23 cellular contexts compared by ENCODE assay signal in the genomic region with DNA sequence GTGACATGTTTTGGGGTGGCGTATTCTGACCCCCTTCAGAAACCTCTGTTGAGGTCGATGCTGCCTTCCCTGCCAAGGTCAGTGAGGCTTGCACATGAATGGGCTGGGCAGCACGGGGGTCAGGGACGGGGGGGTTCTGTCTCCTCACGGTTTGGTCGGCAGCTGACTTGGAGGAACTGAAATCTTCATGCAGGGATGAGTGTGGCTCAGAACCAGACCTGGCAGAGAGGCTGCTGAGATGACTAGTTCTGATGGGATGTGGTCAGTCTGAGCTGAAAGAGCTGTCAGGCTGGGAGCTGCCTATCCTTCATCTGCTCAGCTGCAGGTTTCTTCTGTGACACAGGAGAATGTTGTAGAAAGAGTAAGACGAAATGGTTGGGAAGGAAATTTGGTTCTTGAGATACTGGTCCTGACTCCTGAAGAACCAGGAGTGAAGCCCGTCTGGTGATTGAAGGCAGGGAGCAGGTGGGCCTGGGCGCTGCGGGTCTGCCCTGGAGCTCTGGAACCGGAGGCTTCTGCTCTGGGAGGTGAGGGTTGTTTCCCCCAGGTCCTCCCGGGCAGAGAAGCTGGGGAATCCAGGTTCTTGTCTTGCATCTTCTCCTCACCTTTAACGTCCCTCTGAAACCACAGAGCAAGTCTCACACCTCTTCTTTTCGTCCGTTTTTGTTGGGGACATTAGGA. TPM values are rescaled to one million over a fixed set of nuclear protein-coding genes. Genes with fewer than 3 reads are reported as not detected.
DNase-seq lines count a peak whose midpoint lies in the region; ATAC-seq and TF ChIP-seq lines count a peak whose summit lies in the region.
"Had no signal": no experiment of that assay in that cellular context is flagged by ENCODE, and none has a peak within 500 bp of the region (broad histone marks: within the 10 kb centered on the region; RNA-seq: fewer than 3 reads in every experiment).

No MANE protein-coding gene starts in this region.

- peak overlapping the region; percentile 15 for H3K4me3 Mint-ChIP-seq in activated naive CD4-positive, alpha-beta T cell treated with anti-CD3 and anti-CD28 coated beads, Interleukin-2, amount 50 U/mL, for 24 hours
- H3K4me3 Mint-ChIP-seq in activated naive CD4-positive, alpha-beta T cell treated with anti-CD3 and anti-CD28 coated beads, Interleukin-2, amount 10 ng/mL, durations not matched to agents 7 days and 5 days = no peak overlapping the region
- peak overlapping the region; percentile 96 for H3K4me3 Mint-ChIP-seq in activated T-helper 17 cell treated with anti-CD3 and anti-CD28 coated beads, Interleukin-2, amount 50 U/mL, for 72 hours
- no peak overlapping the region for H3K4me3 Mint-ChIP-seq in activated CD8-positive, alpha-beta T cell treated with anti-CD3 and anti-CD28 coated beads, Interleukin-2, amount 10 ng/mL, durations not matched to agents 7 days and 5 days

- WGBS in spleen, 5 donors = 75 to 82% (median 81%) methylated on average over 15 of the region's 15 CpGs

- H3K27me3 ChIP-seq in spleen (replicated peaks in 1 of 7) = no peaks in the 10 kb centered on the region
- H3K27me3 ChIP-seq: esophagus squamous epithelium, hepatocyte, neural progenitor cell, tibial nerve had no signal

- no peak for TF ChIP-seq CTCF in GM12865 (IDR thresholded peaks at IDR 0.05; ENCODE audit: insufficient read depth, low read depth, low read length, missing control alignments)
- TF ChIP-seq CTCF in spleen (IDR thresholded peaks at IDR 0.05 in 8 of 11, conservative IDR thresholded peaks at IDR 0.05 in 3 of 11) = no peak

- no peaks in the 10 kb centered on the region for H3K27me3 Mint-ChIP-seq in activated naive CD4-positive, alpha-beta T cell treated with anti-CD3 and anti-CD28 coated beads, Interleukin-2, amount 50 U/mL, for 24 hours
- no peaks in the 10 kb centered on the region for H3K27me3 Mint-ChIP-seq in activated naive CD4-positive, alpha-beta T cell treated with anti-CD3 and anti-CD28 coated beads, Interleukin-2, amount 10 ng/mL, durations not matched to agents 7 days and 5 days
- no peaks in the 10 kb centered on the region for H3K27me3 Mint-ChIP-seq in activated T-helper 17 cell treated with anti-CD3 and anti-CD28 coated beads, Interleukin-2, amount 50 U/mL, for 72 hours
- no peaks in the 10 kb centered on the region for H3K27me3 Mint-ChIP-seq in activated CD8-positive, alpha-beta T cell treated with anti-CD3 and anti-CD28 coated beads, Interleukin-2, amount 10 ng/mL, durations not matched to agents 7 days and 5 days (ENCODE audit: low read depth)
- H3K27me3 Mint-ChIP-seq: activated CD4-positive, alpha-beta T cell treated with anti-CD3 and anti-CD28 coated beads for 36 hours; central memory CD8-positive, alpha-beta T cell had no signal

- POLR2A ChIA-PET in activated CD8-positive, alpha-beta T cell treated with anti-CD3 and anti-CD28 coated beads, Interleukin-2, amount 10 ng/mL, durations not matched to agents 7 days and 5 days (lab: Charles Lee) = no interaction called here

- H3K27ac Mint-ChIP-seq in activated naive CD4-positive, alpha-beta T cell treated with anti-CD3 and anti-CD28 coated beads, Interleukin-2, amount 50 U/mL, for 24 hours = no peak overlapping the region
- H3K27ac Mint-ChIP-seq in activated naive CD4-positive, alpha-beta T cell treated with anti-CD3 and anti-CD28 coated beads, Interleukin-2, amount 10 ng/mL, durations not matched to agents 7 days and 5 days = no peak overlapping the region
- no peak overlapping the region for H3K27ac Mint-ChIP-seq in activated T-helper 17 cell treated with anti-CD3 and anti-CD28 coated beads, Interleukin-2, amount 50 U/mL, for 72 hours
- no peak overlapping the region for H3K27ac Mint-ChIP-seq in activated CD8-positive, alpha-beta T cell treated with anti-CD3 and anti-CD28 coated beads, Interleukin-2, amount 10 ng/mL, durations not matched to agents 7 days and 5 days
- H3K27ac Mint-ChIP-seq: neural progenitor cell had no signal

- no peaks in the 10 kb centered on the region for H3K9me3 ChIP-seq in spleen
- H3K9me3 ChIP-seq: esophagus squamous epithelium, tibial nerve had no signal

- no peak for ATAC-seq in activated T-helper 17 cell treated with anti-CD3 and anti-CD28 coated beads, Interleukin-2, amount 50 U/mL, for 72 hours (replicated peaks)
- no peak for ATAC-seq in HG03571 (IDR thresholded peaks at IDR 0.05; ENCODE audit: unreplicated experiment)
- no peak for ATAC-seq in activated CD8-positive, alpha-beta T cell treated with anti-CD3 and anti-CD28 coated beads, Interleukin-2, amount 10 ng/mL, durations not matched to agents 7 days and 5 days
- ATAC-seq: activated CD4-positive, alpha-beta T cell treated with anti-CD3 and anti-CD28 coated beads for 36 hours; activated T-cell treated with anti-CD3 and anti-CD28 coated beads, Interleukin-2, amount 50 U/mL, for 72 hours; Right ventricle myocardium inferior had no signal

- intact Hi-C loops in spleen (cut with DNase I; ENCODE audit: low total_unique reads) = no loop called here

- H3K36me3 ChIP-seq in spleen = peaks cover 0 to 57% (median 28%) of the 10 kb centered on the region in 6 donors
- H3K36me3 ChIP-seq: neural progenitor cell had no signal

- no peak overlapping the region for H3K4me3 ChIP-seq in GM12865 (ENCODE audit: low read depth, low read length)
- H3K4me3 ChIP-seq in spleen = no peak overlapping the region
- H3K4me3 ChIP-seq: esophagus squamous epithelium, hepatocyte, neural progenitor cell, tibial nerve had no signal

- no peak for TF ChIP-seq POLR2A in spleen (IDR thresholded peaks at IDR 0.05)

- H3K36me3 Mint-ChIP-seq in activated naive CD4-positive, alpha-beta T cell treated with anti-CD3 and anti-CD28 coated beads, Interleukin-2, amount 50 U/mL, for 24 hours = peaks cover 5% of the 10 kb centered on the region
- H3K36me3 Mint-ChIP-seq in activated naive CD4-positive, alpha-beta T cell treated with anti-CD3 and anti-CD28 coated beads, Interleukin-2, amount 10 ng/mL, durations not matched to agents 7 days and 5 days = peaks cover 28% of the 10 kb centered on the region
- H3K36me3 Mint-ChIP-seq in activated T-helper 17 cell treated with anti-CD3 and anti-CD28 coated beads, Interleukin-2, amount 50 U/mL, for 72 hours (ENCODE audit: low read depth) = peaks cover 52% of the 10 kb centered on the region
- H3K36me3 Mint-ChIP-seq in activated CD8-positive, alpha-beta T cell treated with anti-CD3 and anti-CD28 coated beads, Interleukin-2, amount 10 ng/mL, durations not matched to agents 7 days and 5 days (ENCODE audit: low read depth) = peaks cover 27% of the 10 kb centered on the region

- H3K4me1 Mint-ChIP-seq in activated naive CD4-positive, alpha-beta T cell treated with anti-CD3 and anti-CD28 coated beads, Interleukin-2, amount 50 U/mL, for 24 hours = peaks cover 55% of the 10 kb centered on the region
- H3K4me1 Mint-ChIP-seq in activated naive CD4-positive, alpha-beta T cell treated with anti-CD3 and anti-CD28 coated beads, Interleukin-2, amount 10 ng/mL, durations not matched to agents 7 days and 5 days = peaks cover 54% of the 10 kb centered on the region
- peaks cover 20% of the 10 kb centered on the region for H3K4me1 Mint-ChIP-seq in activated T-helper 17 cell treated with anti-CD3 and anti-CD28 coated beads, Interleukin-2, amount 50 U/mL, for 72 hours
- peaks cover 53% of the 10 kb centered on the region for H3K4me1 Mint-ChIP-seq in activated CD8-positive, alpha-beta T cell treated with anti-CD3 and anti-CD28 coated beads, Interleukin-2, amount 10 ng/mL, durations not matched to agents 7 days and 5 days (ENCODE audit: low read depth)

- H3K4me1 ChIP-seq in spleen = peaks cover 24 to 92% (median 67%) of the 10 kb centered on the region in 6 donors

- DNase-seq in activated naive CD4-positive, alpha-beta T cell treated with anti-CD3 and anti-CD28 coated beads, Interleukin-2, amount 10 ng/mL, durations not matched to agents 7 days and 5 days = no peak
- peak; percentile 57 for DNase-seq in GM12865 (ENCODE audit: low read depth)
- DNase-seq in spleen = peak; percentile 57
- DNase-seq in EL = no peak
- no peak for DNase-seq in activated CD8-positive, alpha-beta T cell treated with anti-CD3 and anti-CD28 coated beads, Interleukin-2, amount 10 ng/mL, durations not matched to agents 7 days and 5 days
- DNase-seq: activated CD4-positive, alpha-beta T cell treated with anti-CD3 and anti-CD28 coated beads for 36 hours; activated T-cell treated with anti-CD3 and anti-CD28 coated beads, Interleukin-2, amount 50 U/mL, for 72 hours; AML-193; dermis blood vessel endothelial cell; DMS153; esophagus squamous epithelium; Karpas-422; mammary epithelial cell; OCI-M1 had no signal

- H3K27ac ChIP-seq in spleen = no peak overlapping the region
- H3K27ac ChIP-seq: esophagus squamous epithelium, hepatocyte, neural progenitor cell, tibial nerve had no signal

- no peaks in the 10 kb centered on the region for H3K9me3 Mint-ChIP-seq in activated naive CD4-positive, alpha-beta T cell treated with anti-CD3 and anti-CD28 coated beads, Interleukin-2, amount 50 U/mL, for 24 hours
- no peaks in the 10 kb centered on the region for H3K9me3 Mint-ChIP-seq in activated naive CD4-positive, alpha-beta T cell treated with anti-CD3 and anti-CD28 coated beads, Interleukin-2, amount 10 ng/mL, durations not matched to agents 7 days and 5 days
- no peaks in the 10 kb centered on the region for H3K9me3 Mint-ChIP-seq in activated T-helper 17 cell treated with anti-CD3 and anti-CD28 coated beads, Interleukin-2, amount 50 U/mL, for 72 hours
- no peaks in the 10 kb centered on the region for H3K9me3 Mint-ChIP-seq in activated CD8-positive, alpha-beta T cell treated with anti-CD3 and anti-CD28 coated beads, Interleukin-2, amount 10 ng/mL, durations not matched to agents 7 days and 5 days (ENCODE audit: insufficient read depth)
- H3K9me3 Mint-ChIP-seq: activated T-cell treated with anti-CD3 and anti-CD28 coated beads, Interleukin-2, amount 50 U/mL, for 72 hours; central memory CD8-positive, alpha-beta T cell; neural progenitor cell had no signal

- CTCF ChIA-PET in activated naive CD4-positive, alpha-beta T cell treated with anti-CD3 and anti-CD28 coated beads, Interleukin-2, amount 10 ng/mL, durations not matched to agents 7 days and 5 days (lab: Charles Lee) = interaction anchor here (1.0 to 14.6 kb wide), 5 partner anchors 11 to 197 kb away, joined by 3 to 231 read pairs (median 3); no protein-coding TSS in a partner anchor
- CTCF ChIA-PET in activated CD8-positive, alpha-beta T cell treated with anti-CD3 and anti-CD28 coated beads, Interleukin-2, amount 10 ng/mL, durations not matched to agents 7 days and 5 days (lab: Charles Lee) = interaction anchor here (1.6 to 14.2 kb wide), 5 partner anchors 10 to 210 kb away, joined by 4 to 187 read pairs (median 7); no protein-coding TSS in a partner anchor

RNA-seq across cellular contexts. Expression of a gene that starts 3.3 kb away (rescaled TPM):
- 10 to 100 TPM; 28.6 to 56.7 TPM for total RNA-seq in activated T-helper 17 cell treated with anti-CD3 and anti-CD28 coated beads, Interleukin-2, amount 50 U/mL, for 72 hours
- total RNA-seq in spleen = 10 to 100 TPM in 6 of 7 donors, 1 to 10 TPM in 1; 6.1 to 30.6 (median 26.4) TPM
- 10 to 100 TPM; 16.4 to 35.4 (median 28.5) TPM for polyA plus RNA-seq in spleen
- total RNA-seq in activated CD8-positive, alpha-beta T cell treated with anti-CD3 and anti-CD28 coated beads, Interleukin-2, amount 10 ng/mL, durations not matched to agents 7 days and 5 days = 10 to 100 TPM; 56.6 to 60.4 TPM

RNA-seq across cellular contexts. Expression of a gene that starts 22.4 kb away (rescaled TPM):
- 100 to 1,000 TPM; 240 to 302 TPM for total RNA-seq in activated T-helper 17 cell treated with anti-CD3 and anti-CD28 coated beads, Interleukin-2, amount 50 U/mL, for 72 hours
- total RNA-seq in spleen = 100 to 1,000 TPM; 285 to 754 (median 415) TPM
- polyA plus RNA-seq in spleen = 100 to 1,000 TPM in 2 of 3 donors, 10 to 100 TPM in 1; 92.1 to 332 (median 250) TPM
- total RNA-seq in activated CD8-positive, alpha-beta T cell treated with anti-CD3 and anti-CD28 coated beads, Interleukin-2, amount 10 ng/mL, durations not matched to agents 7 days and 5 days = 100 to 1,000 TPM; 503 to 530 TPM
- total RNA-seq: G401 had no signal

Comparison
In these comparisons a context has a peak if more than half of its experiments do, and no peak if none do; other contexts are left out.
1. H3K4me3 Mint-ChIP-seq: peak in activated naive CD4-positive, alpha-beta T cell treated with anti-CD3 and anti-CD28 coated beads, Interleukin-2, amount 50 U/mL, for 24 hours (single experiment) and activated T-helper 17 cell treated with anti-CD3 and anti-CD28 coated beads, Interleukin-2, amount 50 U/mL, for 72 hours (single experiment); none in activated naive CD4-positive, alpha-beta T cell treated with anti-CD3 and anti-CD28 coated beads, Interleukin-2, amount 10 ng/mL, durations not matched to agents 7 days and 5 days (single experiment) and activated CD8-positive, alpha-beta T cell treated with anti-CD3 and anti-CD28 coated beads, Interleukin-2, amount 10 ng/mL, durations not matched to agents 7 days and 5 days (single experiment).
2. DNase-seq: peak in GM12865 (single experiment) and spleen (single experiment); none in activated naive CD4-positive, alpha-beta T cell treated with anti-CD3 and anti-CD28 coated beads, Interleukin-2, amount 10 ng/mL, durations not matched to agents 7 days and 5 days (single experiment), EL (single experiment) and activated CD8-positive, alpha-beta T cell treated with anti-CD3 and anti-CD28 coated beads, Interleukin-2, amount 10 ng/mL, durations not matched to agents 7 days and 5 days (single experiment).